ENCODE assay signal across 13 cellular contexts in the genomic region with DNA sequence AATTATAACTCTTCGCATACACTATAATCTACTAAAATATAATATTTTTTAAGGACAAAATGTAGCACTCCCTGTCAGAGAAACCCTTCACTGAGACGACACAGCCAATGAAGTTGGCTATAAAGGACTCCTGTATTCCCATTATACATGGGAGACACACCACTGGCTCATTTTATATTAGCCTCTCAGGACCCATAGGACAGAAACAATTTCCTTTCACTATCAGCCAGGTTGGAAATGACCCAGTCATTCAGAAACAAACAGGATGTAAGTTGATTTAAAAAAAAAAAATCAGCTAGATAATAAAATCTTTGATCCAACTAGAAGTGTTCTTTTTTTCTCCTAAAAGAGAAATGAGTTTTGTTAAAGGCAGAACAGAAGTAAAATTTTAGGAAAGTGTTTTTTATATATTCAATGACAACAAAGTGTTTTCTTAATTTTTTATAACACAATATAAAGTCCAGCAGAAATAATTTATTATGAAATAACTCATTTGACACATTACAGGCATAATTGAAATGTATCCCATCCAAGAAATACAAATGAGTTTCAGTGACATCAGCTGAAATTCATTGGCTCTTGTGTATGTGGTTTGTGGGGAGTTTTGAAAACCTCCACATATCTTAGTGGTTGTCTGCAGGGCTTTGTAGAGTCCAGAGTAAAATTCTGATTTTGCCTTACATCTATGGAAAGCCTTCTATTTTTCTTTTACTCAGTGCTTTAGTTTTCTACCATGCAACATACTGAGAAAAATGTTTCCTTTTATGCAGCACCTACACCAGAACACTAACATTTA.
A peak's percentile ranks its signal among the peaks of the same experiment; 100 is the strongest.
DNase-seq lines count a peak whose midpoint lies in the region; ATAC-seq, FAIRE-seq and TF ChIP-seq lines count a peak whose summit lies in the region.
"Had no signal": no experiment of that assay in that cellular context is flagged by ENCODE, and none has a peak within 500 bp of the region (broad histone marks: within the 10 kb centered on the region; RNA-seq: fewer than 3 reads in every experiment).

No MANE protein-coding gene starts in this region.

- no peak overlapping the region for H2AFZ ChIP-seq in MM.1S (ENCODE audit: low read length)
- H2AFZ ChIP-seq: parathyroid adenoma had no signal

- H2BK5ac ChIP-seq in mesendoderm (ENCODE audit: low read length) = no peak overlapping the region

- no peak overlapping the region for H3K56ac ChIP-seq in mesendoderm (ENCODE audit: low read length)

- H3K4me1 ChIP-seq in MM.1S (ENCODE audit: low read length) (peaks cover 11% of the 10 kb centered on the region), mesendoderm (ENCODE audit: control insufficient read depth, low read depth, low read length) (no peaks in the 10 kb centered on the region)
- H3K4me1 ChIP-seq: parathyroid adenoma had no signal

- ATAC-seq in GM19023 (IDR thresholded peaks at IDR 0.05; ENCODE audit: unreplicated experiment) (no peak), GM21447 (IDR thresholded peaks at IDR 0.05; ENCODE audit: unreplicated experiment) (no peak)

- H3K79me2 ChIP-seq in MM.1S (ENCODE audit: low read length) = no peaks in the 10 kb centered on the region
- H3K79me2 ChIP-seq in mesendoderm (ENCODE audit: control insufficient read depth, insufficient read depth, low read length) = no peaks in the 10 kb centered on the region
- H3K79me2 ChIP-seq: parathyroid adenoma had no signal

- H3K79me1 ChIP-seq in mesendoderm (ENCODE audit: low read length) = no peaks in the 10 kb centered on the region

- H3K4me2 ChIP-seq in MM.1S (ENCODE audit: low read depth, low read length) (no peak overlapping the region), mesendoderm (ENCODE audit: low read length) (no peak overlapping the region)

- H3K27ac ChIP-seq in MM.1S (ENCODE audit: low read length) (no peak overlapping the region), mesendoderm (ENCODE audit: low read depth, low read length) (no peak overlapping the region)
- H3K27ac ChIP-seq: parathyroid adenoma, tibial nerve had no signal

- TF ChIP-seq CTCF in MM.1S (IDR thresholded peaks at IDR 0.05; ENCODE audit: low read length) = no peak

- WGBS in mesendoderm (ENCODE audit: extremely low coverage, insufficient coverage, low lambda C conversion rate) = no CpG with 5 or more reads among the region's 2 CpGs

- H4K5ac ChIP-seq in mesendoderm (ENCODE audit: low read length) = no peak overlapping the region

- H3K23ac ChIP-seq in mesendoderm (ENCODE audit: low read length) = no peak overlapping the region

- H2BK15ac ChIP-seq in mesendoderm (replicated peaks; ENCODE audit: low read depth) = no peak overlapping the region

- no peak overlapping the region for H3K18ac ChIP-seq in mesendoderm (ENCODE audit: low read length)

- no peaks in the 10 kb centered on the region for H3K27me3 ChIP-seq in MM.1S (replicated peaks; ENCODE audit: insufficient read depth, low read length)
- no peaks in the 10 kb centered on the region for H3K27me3 ChIP-seq in mesendoderm (ENCODE audit: insufficient read depth, low read length, poor library complexity)
- H3K27me3 ChIP-seq: tibial nerve had no signal

- peak; percentile 35 for FAIRE-seq in endometrium (lab: Jason Lieb, UNC)
- FAIRE-seq: K562 had no signal

- H4K20me1 ChIP-seq in MM.1S (ENCODE audit: insufficient read depth, low read length) = no peaks in the 10 kb centered on the region

- peak overlapping the region; percentile 45 for H2BK120ac ChIP-seq in mesendoderm (ENCODE audit: low read depth, low read length)

- no peak overlapping the region for H2AK5ac ChIP-seq in mesendoderm (ENCODE audit: low read length)

- no peaks in the 10 kb centered on the region for H3K36me3 ChIP-seq in MM.1S (replicated peaks; ENCODE audit: insufficient read depth, low read length)
- H3K36me3 ChIP-seq in mesendoderm (ENCODE audit: control insufficient read depth, insufficient read depth, low read length) = no peaks in the 10 kb centered on the region
- H3K36me3 ChIP-seq: tibial nerve had no signal

- H4K8ac ChIP-seq in mesendoderm (ENCODE audit: low read depth, low read length) = no peak overlapping the region

- H3F3A ChIP-seq in MM.1S (ENCODE audit: insufficient read depth, low read length) = peaks cover 5% of the 10 kb centered on the region; the same call in 1 of the 2 replicates

- peak; percentile 28 for DNase-seq in DMS79 (lab: John Stamatoyannopoulos, UW)
- DNase-seq in MM.1S = peak; percentile 37
- DNase-seq in mesendoderm = no peak
- DNase-seq in NCI-H1930 (lab: John Stamatoyannopoulos, UW) = no peak
- no peak for DNase-seq in middle frontal gyrus (ENCODE audit: extremely low spot score, low spot score)
- DNase-seq: DMS 273 treated with DMSO at 0.1 percent for 48 hours, SW 1271 had no signal

- H3K9me2 ChIP-seq in MM.1S (replicated peaks; ENCODE audit: insufficient read depth, low read length) = no peaks in the 10 kb centered on the region

- H3K9me3 ChIP-seq in MM.1S (replicated peaks; ENCODE audit: insufficient read depth, low read length) = no peaks in the 10 kb centered on the region
- H3K9me3 ChIP-seq: tibial nerve had no signal

- H3K9ac ChIP-seq in MM.1S (ENCODE audit: low read length) = no peak overlapping the region
- H3K9ac ChIP-seq in mesendoderm (ENCODE audit: low read length) = no peak overlapping the region
- H3K9ac ChIP-seq: parathyroid adenoma had no signal

- H3K4ac ChIP-seq in mesendoderm (ENCODE audit: low read depth, low read length) = no peak overlapping the region

- no peak overlapping the region for H3K4me3 ChIP-seq in MM.1S (ENCODE audit: low read length)
- no peak overlapping the region for H3K4me3 ChIP-seq in mesendoderm (ENCODE audit: low read length)
- H3K4me3 ChIP-seq: K562, tibial nerve had no signal

Comparison
In these comparisons a context has a peak if more than half of its experiments do, and no peak if none do; other contexts are left out.
1. DNase-seq: peak in DMS79 (single experiment) and MM.1S (single experiment); none in mesendoderm (single experiment), NCI-H1930 (0 of 2) and middle frontal gyrus (single experiment).